15 cellular contexts compared by ENCODE assay signal in genomic region chr2:128159437-128159836, GRCh38.
A peak's percentile ranks its signal among the peaks of the same experiment; 100 is the strongest.
DNase-seq lines count a peak whose midpoint lies in the region; ATAC-seq and TF ChIP-seq lines count a peak whose summit lies in the region.
"Had no signal": no experiment of that assay in that cellular context is flagged by ENCODE, and none has a peak within 500 bp of the region (broad histone marks: within the 10 kb centered on the region; RNA-seq: fewer than 3 reads in every experiment).

No MANE protein-coding gene starts in this region.

- intact Hi-C loops in right lobe of liver (cut with DNase I) (no loop called here), testis (cut with DNase I; ENCODE audit: low total_unique reads) (no loop called here)

- TF ChIP-seq POLR2A in right lobe of liver (IDR thresholded peaks at IDR 0.05) (no peak), testis (IDR thresholded peaks at IDR 0.05) (no peak)

- DNase-seq in NCI-H82 (lab: John Stamatoyannopoulos, UW) (peak; percentile 8), NCI-H82 treated with DMSO at 0.1 percent for 48 hours (lab: John Stamatoyannopoulos, UW; ENCODE audit: unreplicated experiment) (no peak), right lobe of liver (no peak), testis (peak; percentile 63), SIG-M5 (lab: John Stamatoyannopoulos, UW) (no peak)
- DNase-seq: Caco-2; CD8-positive, alpha-beta memory T cell; DMS53; H7 had no signal

- TF ChIP-seq CTCF in VCaP (conservative IDR thresholded peaks at IDR 0.05) (no peak), right lobe of liver (IDR thresholded peaks at IDR 0.05) (no peak), testis (IDR thresholded peaks at IDR 0.05) (no peak)

- no peaks in the 10 kb centered on the region for H3K27me3 ChIP-seq in right lobe of liver
- H3K27me3 ChIP-seq in testis, result no peaks in the 10 kb centered on the region
- H3K27me3 ChIP-seq: BLaER1 had no signal

- H3K4me3 ChIP-seq in right lobe of liver, result no peak overlapping the region
- no peak overlapping the region for H3K4me3 ChIP-seq in testis
- H3K4me3 ChIP-seq: BLaER1, GM12878, GM23338 had no signal

- ATAC-seq in right lobe of liver (peak; percentile 36 to 44 (median 40)), GM21528 (IDR thresholded peaks at IDR 0.05; ENCODE audit: low FRiP score, unreplicated experiment) (no peak)
- ATAC-seq: GM12878, GM23338 had no signal

- H3K27ac ChIP-seq in VCaP (peak overlapping the region; percentile 73), right lobe of liver (no peak overlapping the region), testis (peak overlapping the region; percentile 2 to 69)
- H3K27ac ChIP-seq: 22Rv1, BLaER1 had no signal

- H3K9me3 ChIP-seq in right lobe of liver, result no peaks in the 10 kb centered on the region
- no peaks in the 10 kb centered on the region for H3K9me3 ChIP-seq in testis
- H3K9me3 ChIP-seq: BLaER1, Caco-2 had no signal

- 76% methylated on average over 7 of the region's 7 CpGs for WGBS in right lobe of liver (ENCODE audit: insufficient coverage, low coverage, low lambda C conversion rate, missing lambda C conversion rate)
- 35 to 59% methylated on average over 7 of the region's 7 CpGs for WGBS in testis, 2 donors

- peaks cover 0 to 6% (median 0%) of the 10 kb centered on the region in 4 donors for H3K4me1 ChIP-seq in right lobe of liver
- H3K4me1 ChIP-seq in testis, result peaks cover 8% of the 10 kb centered on the region
- H3K4me1 ChIP-seq: Caco-2 had no signal

- peaks cover 0 to 35% (median 2%) of the 10 kb centered on the region in 4 donors for H3K36me3 ChIP-seq in right lobe of liver
- no peaks in the 10 kb centered on the region for H3K36me3 ChIP-seq in testis (ENCODE audit: low read depth, missing control alignments)

Comparison
In these comparisons a context has a peak if more than half of its experiments do, and no peak if none do; other contexts are left out.
1. DNase-seq: peak in NCI-H82 (single experiment) and testis (single experiment); none in NCI-H82 treated with DMSO at 0.1 percent for 48 hours (single experiment), right lobe of liver (0 of 3) and SIG-M5 (single experiment).
2. H3K27ac ChIP-seq: peak in VCaP (single experiment) and testis (2 of 2); none in right lobe of liver (0 of 3).